30 cellular contexts compared by ENCODE assay signal in the genomic region with DNA sequence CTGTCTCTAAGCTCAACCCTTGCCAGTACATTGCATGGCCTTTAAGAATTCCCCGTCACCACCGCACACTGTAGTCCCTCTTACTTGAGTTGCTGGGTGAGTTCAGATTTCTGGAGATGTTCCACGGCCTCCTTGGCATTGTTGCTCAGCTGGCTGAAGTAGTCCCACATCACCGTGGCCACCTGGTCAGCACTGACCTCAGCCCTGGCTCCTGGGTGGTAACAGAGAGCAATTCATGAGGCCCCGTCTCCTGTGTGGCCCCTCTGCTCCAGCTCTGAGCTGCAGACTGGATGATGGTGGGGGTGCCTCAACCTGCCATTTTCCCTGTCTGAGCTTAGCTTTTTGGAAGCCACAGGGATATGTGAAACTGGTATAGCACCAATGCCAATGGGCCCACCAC. TPM values are rescaled to one million over a fixed set of nuclear protein-coding genes. Genes with fewer than 3 reads are reported as not detected.
"Had no signal": no experiment of that assay in that cellular context is flagged by ENCODE, and none has a peak within 500 bp of the region (broad histone marks: within the 10 kb centered on the region; RNA-seq: fewer than 3 reads in every experiment).

No MANE protein-coding gene starts in this region.

- H3K4me2 ChIP-seq: SK-N-SH had no signal

- H3K27ac ChIP-seq: ascending aorta, SJSA1 had no signal

- DNase-seq: activated CD4-positive, alpha-beta T cell treated with anti-CD3 and anti-CD28 coated beads, Interleukin-2, amount 10 ng/mL, durations not matched to agents 24 days and 14 days; activated CD4-positive, alpha-beta T cell treated with anti-CD3 and anti-CD28 coated beads, Interleukin-2, amount 50 U/mL, for 4 hours; activated CD8-positive, alpha-beta T cell treated with anti-CD3 and anti-CD28 coated beads for 36 hours; activated gamma-delta T cell; activated naive CD4-positive, alpha-beta T cell treated with Interleukin-2 at 50 U/mL for 16 hours; activated naive CD8-positive, alpha-beta T cell treated with anti-CD3 and anti-CD28 coated beads, Interleukin-2, amount 10 ng/mL, durations not matched to agents 7 days and 5 days; activated T-cell treated with anti-CD3 and anti-CD28 coated beads, Interleukin-2, amount 50 U/mL, for 1 hour; amygdala; Karpas-422; KBM-7; NCI-H1105; NCI-H1417 treated with DMSO at 0.1 percent for 48 hours; NCI-H187 treated with DMSO at 0.1 percent for 48 hours; NCI-H2081; NCI-H226; NCI-H446 treated with DMSO at 0.1 percent for 48 hours; NCI-H524 treated with DMSO at 0.1 percent for 48 hours; RPMI8226; SHP77 treated with DMSO at 0.1 percent for 48 hours; SK-N-SH had no signal

- H3K27me3 ChIP-seq: ascending aorta, cardiac muscle cell, SJSA1 had no signal

- H3K9me3 Mint-ChIP-seq: activated CD4-positive, alpha-beta T cell treated with anti-CD3 and anti-CD28 coated beads, Interleukin-2, amount 10 ng/mL, durations not matched to agents 24 days and 14 days; activated CD8-positive, alpha-beta T cell treated with anti-CD3 and anti-CD28 coated beads for 36 hours; activated naive CD4-positive, alpha-beta T cell treated with anti-CD3 and anti-CD28 coated beads, Interleukin-2, amount 50 U/mL, for 24 hours; activated naive CD8-positive, alpha-beta T cell treated with anti-CD3 and anti-CD28 coated beads, Interleukin-2, amount 10 ng/mL, durations not matched to agents 7 days and 5 days; activated T-helper 2 cell treated with anti-CD3 and anti-CD28 coated beads, Interferon-gamma antibody, Interleukin-2, Interleukin-4, amounts not matched to agents 10 μg/mL and 5 μg/mL and 100 μg/mL, durations not matched to agents 14 hours and 24 hours and 36 hours; T-helper 1 cell treated with Interleukin-12 subunit alpha and Interleukin-12 subunit beta and Interleukin-4 antibody, amounts not matched to agents 30 μg/mL and 1 μg/mL, for 36 hours; T-helper 2 cell treated with Interferon-gamma antibody and Interleukin-4, amounts not matched to agents 5 μg/mL and 100 μg/mL, for 36 hours had no signal

- H3K9me3 ChIP-seq: ascending aorta, SJSA1, SK-N-SH had no signal

- H3K4me1 ChIP-seq: ascending aorta, SJSA1 had no signal

- H3K4me1 Mint-ChIP-seq: activated CD4-positive, alpha-beta T cell treated with anti-CD3 and anti-CD28 coated beads, Interleukin-2, amount 10 ng/mL, durations not matched to agents 24 days and 14 days; activated naive CD4-positive, alpha-beta T cell treated with anti-CD3 and anti-CD28 coated beads, Interleukin-2, amount 50 U/mL, for 24 hours; activated naive CD8-positive, alpha-beta T cell treated with anti-CD3 and anti-CD28 coated beads, Interleukin-2, amount 10 ng/mL, durations not matched to agents 7 days and 5 days had no signal

- H3K4me3 Mint-ChIP-seq: activated CD4-positive, alpha-beta T cell treated with anti-CD3 and anti-CD28 coated beads, Interleukin-2, amount 10 ng/mL, durations not matched to agents 24 days and 14 days; activated CD8-positive, alpha-beta T cell treated with anti-CD3 and anti-CD28 coated beads for 36 hours; activated naive CD4-positive, alpha-beta T cell treated with anti-CD3 and anti-CD28 coated beads, Interleukin-2, amount 50 U/mL, for 24 hours; activated naive CD8-positive, alpha-beta T cell treated with anti-CD3 and anti-CD28 coated beads, Interleukin-2, amount 10 ng/mL, durations not matched to agents 7 days and 5 days; T-helper 1 cell treated with Interleukin-12 subunit alpha and Interleukin-12 subunit beta and Interleukin-4 antibody, amounts not matched to agents 30 μg/mL and 1 μg/mL, for 36 hours; T-helper 2 cell treated with Interferon-gamma antibody and Interleukin-4, amounts not matched to agents 5 μg/mL and 100 μg/mL, for 36 hours had no signal

- ATAC-seq: activated CD8-positive, alpha-beta T cell treated with anti-CD3 and anti-CD28 coated beads for 36 hours; Panc1 had no signal

- H3K27ac Mint-ChIP-seq: activated CD4-positive, alpha-beta T cell treated with anti-CD3 and anti-CD28 coated beads, Interleukin-2, amount 10 ng/mL, durations not matched to agents 24 days and 14 days; activated CD8-positive, alpha-beta T cell treated with anti-CD3 and anti-CD28 coated beads for 36 hours; activated naive CD4-positive, alpha-beta T cell treated with anti-CD3 and anti-CD28 coated beads, Interleukin-2, amount 50 U/mL, for 24 hours; activated naive CD8-positive, alpha-beta T cell treated with anti-CD3 and anti-CD28 coated beads, Interleukin-2, amount 10 ng/mL, durations not matched to agents 7 days and 5 days; activated T-helper 2 cell treated with anti-CD3 and anti-CD28 coated beads, Interferon-gamma antibody, Interleukin-2, Interleukin-4, amounts not matched to agents 10 μg/mL and 5 μg/mL and 100 μg/mL, durations not matched to agents 14 hours and 24 hours and 36 hours; T-helper 1 cell treated with Interleukin-12 subunit alpha and Interleukin-12 subunit beta and Interleukin-4 antibody, amounts not matched to agents 30 μg/mL and 1 μg/mL, for 36 hours; T-helper 2 cell treated with Interferon-gamma antibody and Interleukin-4, amounts not matched to agents 5 μg/mL and 100 μg/mL, for 36 hours had no signal

- H3K36me3 ChIP-seq: ascending aorta, cardiac muscle cell, SJSA1 had no signal

- H3K36me3 Mint-ChIP-seq: activated naive CD4-positive, alpha-beta T cell treated with anti-CD3 and anti-CD28 coated beads, Interleukin-2, amount 50 U/mL, for 24 hours; activated naive CD8-positive, alpha-beta T cell treated with anti-CD3 and anti-CD28 coated beads, Interleukin-2, amount 10 ng/mL, durations not matched to agents 7 days and 5 days had no signal

- H3K4me3 ChIP-seq: ascending aorta, cardiac muscle cell, SJSA1 had no signal

- H3K9ac ChIP-seq: SK-N-SH had no signal

- H3K27me3 Mint-ChIP-seq: activated CD4-positive, alpha-beta T cell treated with anti-CD3 and anti-CD28 coated beads, Interleukin-2, amount 10 ng/mL, durations not matched to agents 24 days and 14 days; activated CD8-positive, alpha-beta T cell treated with anti-CD3 and anti-CD28 coated beads for 36 hours; activated naive CD4-positive, alpha-beta T cell treated with anti-CD3 and anti-CD28 coated beads, Interleukin-2, amount 50 U/mL, for 24 hours had no signal

RNA-seq across cellular contexts. Expression of gene APOA4, which starts 0.5 kb away (rescaled TPM):
- total RNA-seq: activated CD4-positive, alpha-beta T cell treated with anti-CD3 and anti-CD28 coated beads, Interleukin-2, amount 10 ng/mL, durations not matched to agents 24 days and 14 days; activated CD8-positive, alpha-beta memory T cell treated with anti-CD3 and anti-CD28 coated beads for 36 hours; activated CD8-positive, alpha-beta T cell treated with anti-CD3 and anti-CD28 coated beads for 36 hours; activated naive CD8-positive, alpha-beta T cell treated with anti-CD3 and anti-CD28 coated beads, Interleukin-2, amount 10 ng/mL, durations not matched to agents 7 days and 5 days; activated T-helper 2 cell treated with anti-CD3 and anti-CD28 coated beads, Interferon-gamma antibody, Interleukin-2, Interleukin-4, amounts not matched to agents 10 μg/mL and 5 μg/mL and 100 μg/mL, durations not matched to agents 14 hours and 24 hours and 36 hours; MCF 10A; SJSA1 had no signal
- polyA plus RNA-seq: SK-N-SH had no signal

RNA-seq across cellular contexts. Expression of gene APOC3, which starts 7.1 kb away (rescaled TPM):
- total RNA-seq: activated CD4-positive, alpha-beta T cell treated with anti-CD3 and anti-CD28 coated beads, Interleukin-2, amount 10 ng/mL, durations not matched to agents 24 days and 14 days; activated CD8-positive, alpha-beta memory T cell treated with anti-CD3 and anti-CD28 coated beads for 36 hours; activated CD8-positive, alpha-beta T cell treated with anti-CD3 and anti-CD28 coated beads for 36 hours; activated naive CD8-positive, alpha-beta T cell treated with anti-CD3 and anti-CD28 coated beads, Interleukin-2, amount 10 ng/mL, durations not matched to agents 7 days and 5 days; activated T-helper 2 cell treated with anti-CD3 and anti-CD28 coated beads, Interferon-gamma antibody, Interleukin-2, Interleukin-4, amounts not matched to agents 10 μg/mL and 5 μg/mL and 100 μg/mL, durations not matched to agents 14 hours and 24 hours and 36 hours; MCF 10A; SJSA1 had no signal
- polyA plus RNA-seq: SK-N-SH had no signal

RNA-seq across cellular contexts. Expression of gene APOA1, which starts 14.8 kb away (rescaled TPM):
- total RNA-seq: activated CD4-positive, alpha-beta T cell treated with anti-CD3 and anti-CD28 coated beads, Interleukin-2, amount 10 ng/mL, durations not matched to agents 24 days and 14 days; activated CD8-positive, alpha-beta T cell treated with anti-CD3 and anti-CD28 coated beads for 36 hours; activated T-helper 2 cell treated with anti-CD3 and anti-CD28 coated beads, Interferon-gamma antibody, Interleukin-2, Interleukin-4, amounts not matched to agents 10 μg/mL and 5 μg/mL and 100 μg/mL, durations not matched to agents 14 hours and 24 hours and 36 hours; MCF 10A; SJSA1 had no signal

RNA-seq across cellular contexts. Expression of gene APOA5, which starts 30.9 kb away (rescaled TPM):
- total RNA-seq: activated CD4-positive, alpha-beta T cell treated with anti-CD3 and anti-CD28 coated beads, Interleukin-2, amount 10 ng/mL, durations not matched to agents 24 days and 14 days; activated CD8-positive, alpha-beta memory T cell treated with anti-CD3 and anti-CD28 coated beads for 36 hours; activated CD8-positive, alpha-beta T cell treated with anti-CD3 and anti-CD28 coated beads for 36 hours; activated naive CD8-positive, alpha-beta T cell treated with anti-CD3 and anti-CD28 coated beads, Interleukin-2, amount 10 ng/mL, durations not matched to agents 7 days and 5 days; activated T-helper 2 cell treated with anti-CD3 and anti-CD28 coated beads, Interferon-gamma antibody, Interleukin-2, Interleukin-4, amounts not matched to agents 10 μg/mL and 5 μg/mL and 100 μg/mL, durations not matched to agents 14 hours and 24 hours and 36 hours; ascending aorta; cardiac muscle cell; MCF 10A; SJSA1 had no signal
- polyA plus RNA-seq: cardiac muscle cell, SK-N-SH had no signal
